In the genomic region with DNA sequence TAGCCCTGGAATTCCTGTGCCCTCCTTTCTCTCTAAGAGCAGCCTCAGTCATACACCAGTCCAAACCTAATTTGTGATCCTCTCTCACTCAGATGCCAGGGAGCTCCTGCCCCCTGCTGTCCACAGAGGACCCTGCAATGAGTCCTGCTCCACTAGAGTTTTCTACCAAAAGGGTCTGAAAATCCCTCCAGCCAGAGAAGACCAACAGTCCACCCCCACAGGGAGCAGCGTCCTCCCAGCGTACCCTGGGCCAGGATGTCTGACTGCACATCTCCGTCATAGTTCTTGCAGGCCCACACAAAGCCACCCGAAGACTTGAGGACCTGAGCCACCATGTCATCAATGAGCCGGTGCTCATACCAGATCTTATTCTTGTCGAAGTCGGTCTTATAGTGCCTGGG, we compare ENCODE assay signal across 8 cellular contexts. TPM values are rescaled to one million over a fixed set of nuclear protein-coding genes. Genes with fewer than 3 reads are reported as not detected.
DNase-seq lines count a peak whose midpoint lies in the region; ATAC-seq and TF ChIP-seq lines count a peak whose summit lies in the region.

No MANE protein-coding gene starts in this region.

- TF ChIP-seq EP300 in suprapubic skin (IDR thresholded peaks at IDR 0.05) = no peak

- H3K27me3 ChIP-seq in SJCRH30 (no peaks in the 10 kb centered on the region), suprapubic skin (no peaks in the 10 kb centered on the region)

- peak; percentile 23 to 57 for TF ChIP-seq CTCF in suprapubic skin (IDR thresholded peaks at IDR 0.05)

- WGBS in suprapubic skin = 93% methylated on average over 4 of the region's 7 CpGs

- ATAC-seq in left colon (peak; percentile 68), GM18502 (IDR thresholded peaks at IDR 0.05; ENCODE audit: poor library complexity, unreplicated experiment) (no peak), HG03521 (IDR thresholded peaks at IDR 0.05; ENCODE audit: unreplicated experiment) (no peak)

- H3K9me3 ChIP-seq in SJCRH30 (replicated peaks) (no peaks in the 10 kb centered on the region), suprapubic skin (no peaks in the 10 kb centered on the region)

- peak; percentile 64 for DNase-seq in COLO829 (ENCODE audit: low spot score)
- DNase-seq in HCEC 1CT = peak; percentile 42
- DNase-seq in SJCRH30 = peak; percentile 45 to 71
- DNase-seq in left colon = peak in 1 of 2 donors; percentile 60
- DNase-seq in suprapubic skin (ENCODE audit: low spot score in 2 of 2) = no peak

- H3K36me3 ChIP-seq in SJCRH30 = peaks cover 13% of the 10 kb centered on the region
- H3K36me3 ChIP-seq in suprapubic skin = peaks cover 63% of the 10 kb centered on the region

- H3K27ac ChIP-seq in SJCRH30 (no peak overlapping the region), angular gyrus (ENCODE audit: low read depth, low read length) (peak overlapping the region; percentile 26), suprapubic skin (no peak overlapping the region)

- H3K4me3 ChIP-seq in SJCRH30 = no peak overlapping the region
- H3K4me3 ChIP-seq in suprapubic skin = no peak overlapping the region

- no peak for TF ChIP-seq POLR2A in suprapubic skin (IDR thresholded peaks at IDR 0.05)

- intact Hi-C loops in left colon (cut with DNase I, micrococcal nuclease) = no loop called here

- H3K4me1 ChIP-seq in SJCRH30 = no peaks in the 10 kb centered on the region
- H3K4me1 ChIP-seq in suprapubic skin = peaks cover 8% of the 10 kb centered on the region

RNA-seq across cellular contexts. Expression of a gene that starts 15.4 kb away (rescaled TPM):
- 96.9 and 102 TPM in 2 replicates for total RNA-seq in SJCRH30 (2014; rRNA removed; shearing (Covaris generic))
- total RNA-seq in left colon (100 to 1,000 TPM; 110 to 185 TPM), suprapubic skin (100 to 1,000 TPM in 1 of 4 donors, 10 to 100 TPM in 3; 68.6 to 126 (median 76.7) TPM)

Comparison
In these comparisons a context has a peak if more than half of its experiments do, and no peak if none do; other contexts are left out.
1. DNase-seq: peak in COLO829 (single experiment), HCEC 1CT (single experiment) and SJCRH30 (2 of 2); none in suprapubic skin (0 of 2).